Comparison of ENCODE assay signal across 11 cellular contexts in the genomic region with DNA sequence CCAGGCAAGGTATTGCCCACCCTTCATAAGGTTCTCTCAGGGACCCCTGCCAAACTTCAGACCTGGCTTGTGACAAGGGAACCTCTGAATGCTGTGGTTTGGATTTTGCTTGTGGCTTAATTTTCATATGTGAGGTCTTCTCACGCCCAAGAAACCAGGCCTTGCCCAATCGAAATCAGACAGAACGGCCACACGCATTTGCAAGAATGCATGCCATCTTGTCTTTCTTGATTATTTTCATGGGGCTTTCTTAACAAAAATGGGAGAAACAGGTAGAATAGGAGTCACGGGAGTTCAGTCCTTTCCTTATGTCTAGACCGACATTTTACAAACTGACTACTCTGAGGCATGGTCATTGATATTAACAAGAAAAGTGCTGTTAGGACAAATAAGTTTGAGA.
"Had no signal": no experiment of that assay in that cellular context is flagged by ENCODE, and none has a peak within 500 bp of the region (broad histone marks: within the 10 kb centered on the region; RNA-seq: fewer than 3 reads in every experiment).

No MANE protein-coding gene starts in this region.

- H3K4me2 ChIP-seq: GM23338 had no signal

- H3K36me3 ChIP-seq: HAP-1 had no signal

- DNase-seq: GM23248, GOT3, H7, H9, HCEC 1CT, HFFc6 had no signal

- H3K4me3 ChIP-seq: GM23248, GM23338, HAP-1 had no signal

- H3K4me1 ChIP-seq: HAP-1 had no signal

- H3K9ac ChIP-seq: GM23248 had no signal

- H3K27ac ChIP-seq: GM23248 had no signal

- H2AFZ ChIP-seq: GM23248 had no signal

- ATAC-seq: GM23338, HCT116 had no signal

- FAIRE-seq: H1, H54 had no signal

- H3K9me3 ChIP-seq: HAP-1 had no signal
